Comparison of ENCODE assay signal across 26 cellular contexts in the genomic region with DNA sequence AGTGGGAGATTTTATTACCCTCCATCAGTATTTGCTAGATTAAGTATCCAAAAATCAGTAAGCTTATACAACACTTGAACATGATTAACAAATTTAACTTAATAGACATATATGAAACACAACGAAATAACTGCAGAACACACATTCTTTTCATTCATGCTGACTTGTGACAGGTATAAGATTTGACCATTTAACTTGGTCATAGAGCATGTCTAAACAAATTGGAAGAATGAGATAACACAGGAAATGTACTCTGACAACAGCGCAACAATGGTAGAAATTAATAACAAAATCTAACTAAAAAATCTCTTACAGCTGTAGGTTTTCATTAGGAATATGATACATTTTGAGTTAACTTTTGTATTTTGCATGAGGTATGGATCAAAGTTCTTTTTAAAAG.
"Had no signal": no experiment of that assay in that cellular context is flagged by ENCODE, and none has a peak within 500 bp of the region (broad histone marks: within the 10 kb centered on the region; RNA-seq: fewer than 3 reads in every experiment).

No MANE protein-coding gene starts in this region.

- H3K36me3 ChIP-seq: ascending aorta had no signal

- H3K27me3 ChIP-seq: ascending aorta had no signal

- H3K4me1 ChIP-seq: ascending aorta had no signal

- DNase-seq: activated B cell treated with CpG ODN at 0.5 μM for 24 hours; activated CD4-positive, alpha-beta memory T cell treated with anti-CD3 and anti-CD28 coated beads for 36 hours; activated CD4-positive, alpha-beta T cell treated with anti-CD3 and anti-CD28 coated beads for 4 hours; activated CD4-positive, alpha-beta T cell treated with anti-CD3 and anti-CD28 coated beads, Interleukin-2, amount 10 ng/mL, durations not matched to agents 24 days and 14 days; activated CD4-positive, alpha-beta T cell treated with anti-CD3 and anti-CD28 coated beads, Interleukin-2, amount 50 U/mL, for 1 hour; activated CD4-positive, alpha-beta T cell treated with anti-CD3 and anti-CD28 coated beads, Interleukin-2, amount 50 U/mL, for 4 hours; activated CD4-positive, CD25-positive, alpha-beta regulatory T cell treated with anti-CD3 and anti-CD28 coated beads, Interleukin-2, amount 50 U/mL, for 72 hours; activated CD8-positive, alpha-beta memory T cell treated with anti-CD3 and anti-CD28 coated beads, Interleukin-2, amount 50 U/mL, for 48 hours; activated CD8-positive, alpha-beta T cell treated with anti-CD3 and anti-CD28 coated beads for 36 hours; activated effector memory CD4-positive, alpha-beta T cell treated with Interleukin-2 at 50 U/mL for 16 hours; activated gamma-delta T cell; activated naive CD4-positive, alpha-beta T cell treated with anti-CD3 and anti-CD28 coated beads, Interleukin-2, amount 10 ng/mL, durations not matched to agents 7 days and 5 days; activated naive CD4-positive, alpha-beta T cell treated with Interleukin-2 at 50 U/mL for 16 hours; activated naive CD8-positive, alpha-beta T cell treated with anti-CD3 and anti-CD28 coated beads, Interleukin-2, amount 10 ng/mL, durations not matched to agents 7 days and 5 days; activated naive CD8-positive, alpha-beta T cell treated with anti-CD3 and anti-CD28 coated beads, Interleukin-2, amount 50 U/mL, for 24 hours; activated T-cell treated with anti-CD3 and anti-CD28 coated beads, Interleukin-2, amount 50 U/mL, for 24 hours; activated T-cell treated with anti-CD3 and anti-CD28 coated beads, Interleukin-2, amount 50 U/mL, for 48 hours; amygdala; anterior cingulate cortex; central memory CD4-positive, alpha-beta T cell; T-helper 1 cell; T-helper 2 cell; T-helper 9 cell had no signal

- H3K4me3 ChIP-seq: ascending aorta had no signal

- H3K27ac ChIP-seq: ascending aorta, VCaP had no signal

- FAIRE-seq: TTC549 had no signal

- ATAC-seq: activated CD8-positive, alpha-beta T cell treated with anti-CD3 and anti-CD28 coated beads for 36 hours; activated naive CD8-positive, alpha-beta T cell treated with anti-CD3 and anti-CD28 coated beads, Interleukin-2, amount 50 U/mL, for 24 hours had no signal
